Comparison of ENCODE assay signal across 8 cellular contexts in the genomic region with DNA sequence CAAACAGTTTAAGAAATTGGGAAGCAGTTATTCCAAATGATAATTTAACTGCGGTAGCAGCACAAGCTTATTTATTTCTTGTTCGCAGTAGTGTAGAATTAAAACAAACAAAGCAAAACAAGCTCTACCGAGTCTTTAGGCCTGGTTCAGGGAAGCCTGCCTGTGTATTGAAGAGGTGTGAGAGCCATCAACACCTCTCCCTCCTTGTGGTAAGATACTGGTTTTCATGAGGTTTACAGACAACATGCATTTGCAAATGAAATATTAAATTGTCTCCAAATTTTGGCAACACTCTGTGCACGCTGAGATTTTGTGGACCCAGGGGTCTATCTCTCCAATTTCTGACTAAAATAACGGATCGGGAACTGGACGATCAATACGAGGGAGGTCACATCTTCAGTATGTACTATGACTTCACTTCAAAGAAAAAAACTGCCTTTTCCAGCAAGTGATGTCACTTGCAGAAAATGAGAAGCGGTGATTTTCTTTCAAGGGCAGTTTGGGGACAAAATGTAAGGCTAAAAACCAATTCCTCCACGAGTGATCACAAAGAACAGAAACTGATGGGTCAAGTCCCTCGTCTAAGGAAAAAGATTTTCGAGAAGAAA. TPM values are rescaled to one million over a fixed set of nuclear protein-coding genes. Genes with fewer than 3 reads are reported as not detected.
DNase-seq lines count a peak whose midpoint lies in the region; ATAC-seq and TF ChIP-seq lines count a peak whose summit lies in the region.

No MANE protein-coding gene starts in this region.

- peaks cover 2% of the 10 kb centered on the region for H3K36me3 Mint-ChIP-seq in brain

- H3K4me1 ChIP-seq in HUES64 (ENCODE audit: insufficient read depth, low read length) (peaks cover 19% of the 10 kb centered on the region; the same call in 1 of the 2 replicates), mesendoderm (ENCODE audit: control insufficient read depth, low read depth, low read length) (no peaks in the 10 kb centered on the region)

- H4K5ac ChIP-seq in mesendoderm (ENCODE audit: low read length), result peak overlapping the region; percentile 12

- WGBS in HUES64, result 11% methylated on average over 12 of the region's 12 CpGs
- no CpG with 5 or more reads among the region's 12 CpGs for WGBS in mesendoderm (ENCODE audit: extremely low coverage, insufficient coverage, low lambda C conversion rate)

- no peak overlapping the region for H2BK15ac ChIP-seq in mesendoderm (replicated peaks; ENCODE audit: low read depth)

- H3K9ac ChIP-seq in HUES64 (ENCODE audit: low read depth, low read length), result peak overlapping the region; percentile 95
- H3K9ac ChIP-seq in mesendoderm (ENCODE audit: low read length), result peak overlapping the region; percentile 97

- H3K9me3 ChIP-seq in HUES64 (ENCODE audit: insufficient read depth, low read depth, low read length), result no peaks in the 10 kb centered on the region

- peaks cover 16% of the 10 kb centered on the region for H3K27me3 Mint-ChIP-seq in brain

- no peak overlapping the region for H4K8ac ChIP-seq in mesendoderm (ENCODE audit: low read depth, low read length)

- H3K4me3 ChIP-seq in HUES64 (ENCODE audit: low read length), result peak overlapping the region; percentile 95
- peak overlapping the region; percentile 94 for H3K4me3 ChIP-seq in mesendoderm (ENCODE audit: low read length)

- no peaks in the 10 kb centered on the region for H3K9me3 Mint-ChIP-seq in brain

- peaks cover 45% of the 10 kb centered on the region for H3K4me1 Mint-ChIP-seq in brain

- H3K4ac ChIP-seq in mesendoderm (ENCODE audit: low read depth, low read length), result no peak overlapping the region

- no peaks in the 10 kb centered on the region for H3K79me1 ChIP-seq in mesendoderm (ENCODE audit: low read length)

- H3K27ac Mint-ChIP-seq in brain, result peak overlapping the region; percentile 88 to 98 (median 96)

- peak overlapping the region; percentile 99 for H3K56ac ChIP-seq in mesendoderm (ENCODE audit: low read length)

- no peak for TF ChIP-seq CTCF in brain (conservative IDR thresholded peaks at IDR 0.05)

- peak overlapping the region; percentile 94 to 99 (median 97) for H3K4me3 Mint-ChIP-seq in brain

- H3K79me2 ChIP-seq in mesendoderm (ENCODE audit: control insufficient read depth, insufficient read depth, low read length), result peaks cover 5% of the 10 kb centered on the region

- peak overlapping the region; percentile 69 for H3K4me2 ChIP-seq in mesendoderm (ENCODE audit: low read length)

- no peak overlapping the region for H2AK5ac ChIP-seq in mesendoderm (ENCODE audit: low read length)

- H3K27ac ChIP-seq in HUES64 (ENCODE audit: low read depth, low read length) (peak overlapping the region; percentile 90), mesendoderm (ENCODE audit: low read depth, low read length) (peak overlapping the region; percentile 41)

- H2BK120ac ChIP-seq in mesendoderm (ENCODE audit: low read depth, low read length), result no peak overlapping the region

- no peak for ATAC-seq in GM19397 (IDR thresholded peaks at IDR 0.05; ENCODE audit: unreplicated experiment)

- H3K23ac ChIP-seq in mesendoderm (ENCODE audit: low read length), result no peak overlapping the region

- peak overlapping the region; percentile 91 for H2BK5ac ChIP-seq in mesendoderm (ENCODE audit: low read length)

- peak overlapping the region; percentile 3 for H3K18ac ChIP-seq in mesendoderm (ENCODE audit: low read length)

- H3K36me3 ChIP-seq in HUES64 (ENCODE audit: insufficient read depth, low read length), result no peaks in the 10 kb centered on the region
- no peaks in the 10 kb centered on the region for H3K36me3 ChIP-seq in mesendoderm (ENCODE audit: control insufficient read depth, insufficient read depth, low read length)

- DNase-seq in AG20443 (ENCODE audit: low spot score) (peak; percentile 29), mesendoderm (peak; percentile 79), H4 (ENCODE audit: low spot score) (no peak)
- DNase-seq in stimulated activated CD4-positive, alpha-beta T cell treated with anti-CD3 and anti-CD28 coated beads, Interleukin-4, amount 100 ng/mL, for 24 hours, result no peak
- no peak for DNase-seq in activated CD8-positive, alpha-beta memory T cell treated with anti-CD3 and anti-CD28 coated beads, Interleukin-2, amount 50 U/mL, for 48 hours

- H3K27me3 ChIP-seq in HUES64 (ENCODE audit: insufficient read depth, low read length) (no peaks in the 10 kb centered on the region), mesendoderm (ENCODE audit: insufficient read depth, low read length, poor library complexity) (no peaks in the 10 kb centered on the region)

RNA-seq across cellular contexts. Expression of a gene that starts 0.7 kb away (rescaled TPM):
- polyA plus RNA-seq in HUES64 (2013, experiment 1 of 2), result 15.7 TPM
- polyA plus RNA-seq in HUES64 (2013, experiment 2 of 2), result 15.7 TPM
- 3.4 TPM for polyA plus RNA-seq in brain (ENCODE audit: insufficient read depth, low read depth, low replicate concordance)
- polyA plus RNA-seq in mesendoderm (2013, experiment 1 of 2), result 9.2 TPM
- 10.8 TPM for polyA plus RNA-seq in mesendoderm (2013, experiment 2 of 2)
- 17.2 and 25.0 TPM in 2 replicates for total RNA-seq in H4 (2014; rRNA removed; shearing (Covaris generic))

RNA-seq across cellular contexts. Expression of a gene that starts 18.4 kb away (rescaled TPM):
- 16.2 TPM for polyA plus RNA-seq in HUES64 (2013, experiment 1 of 2)
- polyA plus RNA-seq in HUES64 (2013, experiment 2 of 2), result 16.4 TPM
- polyA plus RNA-seq in brain (ENCODE audit: insufficient read depth, low read depth, low replicate concordance), result 16.2 TPM
- polyA plus RNA-seq in mesendoderm (2013, experiment 1 of 2), result 11.8 TPM
- polyA plus RNA-seq in mesendoderm (2013, experiment 2 of 2), result 13.1 TPM
- 7.8 and 9.5 TPM in 2 replicates for total RNA-seq in H4 (2014; rRNA removed; shearing (Covaris generic))

Comparison
In these comparisons a context has a peak if more than half of its experiments do, and no peak if none do; other contexts are left out.
1. DNase-seq: peak in AG20443 (single experiment) and mesendoderm (single experiment); none in H4 (single experiment), stimulated activated CD4-positive, alpha-beta T cell treated with anti-CD3 and anti-CD28 coated beads, Interleukin-4, amount 100 ng/mL, for 24 hours (single experiment) and activated CD8-positive, alpha-beta memory T cell treated with anti-CD3 and anti-CD28 coated beads, Interleukin-2, amount 50 U/mL, for 48 hours (single experiment).